In the genomic region with DNA sequence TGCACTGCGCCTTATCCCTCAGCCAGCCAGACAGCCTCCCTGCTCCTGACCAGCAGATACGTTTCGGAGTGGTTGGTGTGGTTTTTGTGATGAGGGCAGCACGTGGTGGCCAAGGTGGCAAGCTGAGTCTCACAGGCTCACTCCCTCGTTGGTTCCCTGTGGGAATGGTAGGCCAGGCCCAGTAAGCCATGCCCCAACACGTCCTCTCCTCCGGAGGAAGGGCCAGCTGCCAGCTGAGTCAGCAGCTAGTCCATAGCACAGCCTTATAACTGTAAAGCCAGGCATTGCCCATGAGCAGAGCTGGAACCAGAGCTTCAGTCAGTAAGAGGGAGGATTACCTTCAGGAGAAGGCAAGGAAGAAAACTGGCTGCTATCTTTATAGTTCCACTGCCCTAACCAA, we compare ENCODE assay signal across 10 cellular contexts. TPM values are rescaled to one million over a fixed set of nuclear protein-coding genes. Genes with fewer than 3 reads are reported as not detected.
DNase-seq lines count a peak whose midpoint lies in the region; ATAC-seq and TF ChIP-seq lines count a peak whose summit lies in the region.
"Had no signal": no experiment of that assay in that cellular context is flagged by ENCODE, and none has a peak within 500 bp of the region (broad histone marks: within the 10 kb centered on the region; RNA-seq: fewer than 3 reads in every experiment).

No MANE protein-coding gene starts in this region.

- peaks cover 3% of the 10 kb centered on the region for H3K4me1 ChIP-seq in ovary (ENCODE audit: insufficient read depth)

- TF ChIP-seq POLR2A in ovary (IDR thresholded peaks at IDR 0.05) = no peak

- WGBS in ovary, 3 donors = 45 to 54% (median 45%) methylated on average over 6 to 7 of the region's 7 CpGs

- no peak overlapping the region for H3K27ac ChIP-seq in ovary
- H3K27ac ChIP-seq: SK-N-MC had no signal

- DNase-seq in ELR (ENCODE audit: low read depth) (peak; percentile 48), NCI-H446 treated with DMSO at 0.1 percent for 48 hours (lab: John Stamatoyannopoulos, UW) (peak; percentile 79), choroid plexus epithelial cell (ENCODE audit: low read depth) (peak; percentile 71), ovary (peak in 3 of 5 donors; percentile 36 to 58 (median 40)), NCI-H187 treated with DMSO at 0.1 percent for 48 hours (lab: John Stamatoyannopoulos, UW) (no peak), middle frontal gyrus (ENCODE audit: extremely low spot score, low spot score) (no peak), NCI-H1048 (lab: John Stamatoyannopoulos, UW) (no peak)

- TF ChIP-seq EP300 in ovary (IDR thresholded peaks at IDR 0.05) = no peak

- H3K36me3 ChIP-seq in ovary = no peaks in the 10 kb centered on the region

- no peaks in the 10 kb centered on the region for H3K27me3 ChIP-seq in ovary

- H3K4me3 ChIP-seq in choroid plexus epithelial cell (ENCODE audit: low read depth, low read length) = no peak overlapping the region
- no peak overlapping the region for H3K4me3 ChIP-seq in ovary
- H3K4me3 ChIP-seq: SK-N-MC had no signal

- H3K9me3 ChIP-seq in ovary = no peaks in the 10 kb centered on the region

- ATAC-seq in HG02870 (IDR thresholded peaks at IDR 0.05; ENCODE audit: unreplicated experiment) = no peak

- intact Hi-C loops in ovary (cut with DNase I) = no loop called here

- TF ChIP-seq CTCF in choroid plexus epithelial cell (conservative IDR thresholded peaks at IDR 0.05; ENCODE audit: low read depth, low read length) = no peak
- no peak for TF ChIP-seq CTCF in ovary (IDR thresholded peaks at IDR 0.05)

RNA-seq across cellular contexts. Expression of gene SZRD1, which starts 29.5 kb away (rescaled TPM):
- total RNA-seq in ovary = 100 to 1,000 TPM in 5 of 7 donors, 10 to 100 TPM in 2; 45.3 to 152 (median 131) TPM
- polyA plus RNA-seq in ovary = 10 to 100 TPM; 71.2 to 74.3 TPM

RNA-seq across cellular contexts. Expression of gene SPATA21, which starts 40.6 kb away (rescaled TPM):
- not detected for total RNA-seq in ovary
- under 1 TPM in 1 of 2 donors, not detected in 1; 0.17 TPM for polyA plus RNA-seq in ovary
- total RNA-seq: lower leg skin had no signal

RNA-seq across cellular contexts. Expression of gene NECAP2, which starts 43.9 kb away (rescaled TPM):
- total RNA-seq in ovary = 10 to 100 TPM; 36.2 to 60.4 (median 51.9) TPM
- polyA plus RNA-seq in ovary = 10 to 100 TPM; 41.0 to 59.1 TPM

RNA-seq across cellular contexts. Expression of gene FBXO42, which starts 44.3 kb away (rescaled TPM):
- 10 to 100 TPM; 17.7 to 35.3 (median 23.6) TPM for total RNA-seq in ovary
- polyA plus RNA-seq in ovary = 10 to 100 TPM; 16.0 to 16.1 TPM

Comparison
In these comparisons a context has a peak if more than half of its experiments do, and no peak if none do; other contexts are left out.
1. DNase-seq: peak in ELR (single experiment), NCI-H446 treated with DMSO at 0.1 percent for 48 hours (single experiment), choroid plexus epithelial cell (single experiment) and ovary (3 of 5); none in NCI-H187 treated with DMSO at 0.1 percent for 48 hours (single experiment), middle frontal gyrus (single experiment) and NCI-H1048 (single experiment).